ENCODE assay signal across 1 cellular context in the genomic region with DNA sequence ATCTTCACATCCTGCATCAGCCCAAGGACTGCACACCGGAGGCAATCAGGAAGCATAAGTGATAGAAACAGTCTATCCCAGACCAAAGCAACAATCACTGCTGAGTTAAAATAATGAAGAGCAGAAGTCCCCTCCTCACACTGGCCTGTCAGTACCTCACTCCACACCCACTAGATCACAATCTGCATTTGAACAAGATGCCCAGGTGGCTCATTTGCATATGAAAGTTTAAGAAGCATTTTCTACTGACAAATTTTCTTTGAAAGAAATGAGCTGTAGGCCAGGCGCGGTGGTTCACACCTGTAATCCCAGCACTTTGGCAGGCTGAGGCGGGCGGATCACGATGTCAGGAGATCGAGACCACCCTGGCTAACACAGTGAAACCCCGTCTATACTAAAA.
TF ChIP-seq lines count a peak whose summit lies in the region.

No MANE protein-coding gene starts in this region.

TF ChIP-seq in IMR-90, 13 proteins besides CTCF, POLR2A, EP300 and RAD21:
- TF ChIP-seq MXI1 (IDR thresholded peaks at IDR 0.05; ENCODE audit: borderline replicate concordance, low read depth, low read length) (no peak), FOS (IDR thresholded peaks at IDR 0.05; ENCODE audit: low read depth, low read length) (no peak), RCOR1 (IDR thresholded peaks at IDR 0.05; ENCODE audit: insufficient replicate concordance, low read length) (no peak), MAFK (IDR thresholded peaks at IDR 0.05; ENCODE audit: low read depth, low read length) (no peak), SMC3 (IDR thresholded peaks at IDR 0.05; ENCODE audit: low read depth, low read length) (no peak), NFE2L2 (IDR thresholded peaks at IDR 0.05; ENCODE audit: low read depth, low read length) (no peak), CEBPB (IDR thresholded peaks at IDR 0.05; ENCODE audit: low read depth, low read length) (no peak), BHLHE40 (IDR thresholded peaks at IDR 0.05; ENCODE audit: low read depth, low read length) (no peak), MAZ (IDR thresholded peaks at IDR 0.05; ENCODE audit: borderline replicate concordance, low read depth, low read length) (no peak), CHD1 (IDR thresholded peaks at IDR 0.05; ENCODE audit: low read depth, low read length) (no peak), RFX5 (IDR thresholded peaks at IDR 0.05; ENCODE audit: low read depth, low read length) (no peak)
- TF ChIP-seq, protein P1, sequence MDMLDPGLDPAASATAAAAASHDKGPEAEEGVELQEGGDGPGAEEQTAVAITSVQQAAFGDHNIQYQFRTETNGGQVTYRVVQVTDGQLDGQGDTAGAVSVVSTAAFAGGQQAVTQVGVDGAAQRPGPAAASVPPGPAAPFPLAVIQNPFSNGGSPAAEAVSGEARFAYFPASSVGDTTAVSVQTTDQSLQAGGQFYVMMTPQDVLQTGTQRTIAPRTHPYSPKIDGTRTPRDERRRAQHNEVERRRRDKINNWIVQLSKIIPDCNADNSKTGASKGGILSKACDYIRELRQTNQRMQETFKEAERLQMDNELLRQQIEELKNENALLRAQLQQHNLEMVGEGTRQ (IDR thresholded peaks at IDR 0.05; ENCODE audit: low read depth, low read length): no peak
- TF ChIP-seq, protein P2, sequence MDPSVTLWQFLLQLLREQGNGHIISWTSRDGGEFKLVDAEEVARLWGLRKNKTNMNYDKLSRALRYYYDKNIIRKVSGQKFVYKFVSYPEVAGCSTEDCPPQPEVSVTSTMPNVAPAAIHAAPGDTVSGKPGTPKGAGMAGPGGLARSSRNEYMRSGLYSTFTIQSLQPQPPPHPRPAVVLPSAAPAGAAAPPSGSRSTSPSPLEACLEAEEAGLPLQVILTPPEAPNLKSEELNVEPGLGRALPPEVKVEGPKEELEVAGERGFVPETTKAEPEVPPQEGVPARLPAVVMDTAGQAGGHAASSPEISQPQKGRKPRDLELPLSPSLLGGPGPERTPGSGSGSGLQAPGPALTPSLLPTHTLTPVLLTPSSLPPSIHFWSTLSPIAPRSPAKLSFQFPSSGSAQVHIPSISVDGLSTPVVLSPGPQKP (IDR thresholded peaks at IDR 0.05; ENCODE audit: borderline replicate concordance, low read depth, low read length): no peak
